8 cellular contexts compared by ENCODE assay signal in the genomic region with DNA sequence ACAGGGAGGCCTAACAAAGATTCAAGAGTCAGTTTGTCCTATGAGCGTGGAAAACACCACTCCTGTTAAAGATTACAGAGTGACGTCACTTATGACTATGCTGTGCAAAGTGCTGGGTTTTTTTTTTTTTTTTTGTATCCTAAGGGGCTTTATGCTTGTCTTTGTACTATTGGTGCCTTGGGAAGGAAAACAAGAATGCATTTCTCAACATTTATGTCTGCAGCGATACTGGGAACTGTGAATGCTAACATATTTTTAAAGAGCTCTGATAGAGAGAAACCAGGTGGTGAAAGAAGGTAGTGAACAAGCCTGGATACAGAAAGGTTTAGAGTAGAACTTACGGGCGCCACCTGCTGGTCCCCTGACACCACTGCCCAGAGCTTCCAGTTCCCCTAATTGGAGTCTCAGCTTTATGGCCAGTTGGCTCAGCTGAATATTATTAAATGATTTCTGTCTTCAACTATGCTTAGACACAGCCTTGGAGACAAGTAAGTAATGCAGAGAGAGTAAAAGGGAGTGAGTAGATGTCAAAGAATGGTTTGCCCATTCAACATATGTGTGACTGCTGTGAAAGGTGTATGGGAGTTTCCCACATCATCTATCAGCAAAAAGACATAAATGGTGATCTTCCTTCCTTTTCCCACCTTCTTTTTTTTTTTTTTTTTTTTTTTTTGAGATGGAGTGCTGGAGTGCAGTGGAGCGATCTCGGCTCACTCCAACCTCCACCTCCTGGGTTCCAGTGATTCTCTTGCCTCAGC.
DNase-seq lines count a peak whose midpoint lies in the region; ATAC-seq, FAIRE-seq and TF ChIP-seq lines count a peak whose summit lies in the region.

No MANE protein-coding gene starts in this region.

- CTCF ChIA-PET in Caco-2 (lab: Charles Lee), result interaction anchor here (0.6 to 1.9 kb wide), 19 partner anchors 8 to 1301 kb away, joined by 3 to 35 read pairs (median 5); no protein-coding TSS in a partner anchor
- CTCF ChIA-PET in activated CD8-positive, alpha-beta memory T cell treated with anti-CD3 and anti-CD28 coated beads, Interleukin-2, amount 10 ng/mL, durations not matched to agents 7 days and 5 days (lab: Charles Lee), result interaction anchor here (0.6 to 3.5 kb wide), 32 partner anchors 9 to 1524 kb away, joined by 3 to 42 read pairs (median 3); no protein-coding TSS in a partner anchor

- peak; percentile 91 for ATAC-seq in activated CD8-positive, alpha-beta memory T cell treated with anti-CD3 and anti-CD28 coated beads, Interleukin-2, amount 10 ng/mL, durations not matched to agents 7 days and 5 days
- ATAC-seq in mucosa of descending colon, result peak; percentile 100

- FAIRE-seq in endometrium (lab: Jason Lieb, UNC), result peak; percentile 61

- H3K9me3 Mint-ChIP-seq in Caco-2 (ENCODE audit: unreplicated experiment), result no peaks in the 10 kb centered on the region
- H3K9me3 Mint-ChIP-seq in activated CD8-positive, alpha-beta memory T cell treated with anti-CD3 and anti-CD28 coated beads, Interleukin-2, amount 10 ng/mL, durations not matched to agents 7 days and 5 days (ENCODE audit: low read depth), result no peaks in the 10 kb centered on the region

- no peaks in the 10 kb centered on the region for H3K36me3 ChIP-seq in Caco-2 (ENCODE audit: control insufficient read depth, insufficient read depth, low read length)
- no peaks in the 10 kb centered on the region for H3K36me3 ChIP-seq in mucosa of descending colon (ENCODE audit: low read depth)

- peak; percentile 85 to 92 for TF ChIP-seq CTCF in Caco-2 (IDR thresholded peaks at IDR 0.05; ENCODE audit: insufficient read depth in 1 of 2, low read depth in 1 of 2, low read length in 1 of 2, severe bottlenecking in 1 of 2, unreplicated experiment in 1 of 2)
- TF ChIP-seq CTCF in GM20000 (IDR thresholded peaks at IDR 0.05; ENCODE audit: extremely low read depth, missing control alignments), result peak; percentile 97
- TF ChIP-seq CTCF in mucosa of descending colon (IDR thresholded peaks at IDR 0.05), result peak; percentile 86

- intact Hi-C loops in Caco-2 (cut with micrococcal nuclease; ENCODE audit: unreplicated experiment) (loop anchor here (1.0 to 5.0 kb wide), 4 partner anchors 197 to 863 kb away; no protein-coding TSS in a partner anchor), mucosa of descending colon (cut with DNase I, micrococcal nuclease) (loop anchor here (5.0 to 10.0 kb wide), 2 partner anchors 280 to 283 kb away; no protein-coding TSS in a partner anchor)

- H3K4me3 Mint-ChIP-seq in Caco-2 (ENCODE audit: unreplicated experiment), result no peak overlapping the region
- H3K4me3 Mint-ChIP-seq in activated CD8-positive, alpha-beta memory T cell treated with anti-CD3 and anti-CD28 coated beads, Interleukin-2, amount 10 ng/mL, durations not matched to agents 7 days and 5 days, result no peak overlapping the region

- no peaks in the 10 kb centered on the region; the same call in 1 of the 2 replicates for H3K27me3 ChIP-seq in Caco-2 (replicated peaks; ENCODE audit: control insufficient read depth, insufficient read depth, low read length)

- BruUV-seq in Caco-2 (replicated peaks; lab: Mats Ljungman, UMichigan), result no TSS peak

- H3K4me1 ChIP-seq in Caco-2, result no peaks in the 10 kb centered on the region
- no peaks in the 10 kb centered on the region for H3K4me1 ChIP-seq in mucosa of descending colon (ENCODE audit: low read depth)

- H3K27me3 Mint-ChIP-seq in Caco-2 (ENCODE audit: insufficient read depth, unreplicated experiment), result peaks cover 4% of the 10 kb centered on the region
- H3K27me3 Mint-ChIP-seq in activated CD8-positive, alpha-beta memory T cell treated with anti-CD3 and anti-CD28 coated beads, Interleukin-2, amount 10 ng/mL, durations not matched to agents 7 days and 5 days, result no peaks in the 10 kb centered on the region

- no peaks in the 10 kb centered on the region for H3K4me1 Mint-ChIP-seq in Caco-2 (ENCODE audit: low read depth, unreplicated experiment)
- H3K4me1 Mint-ChIP-seq in activated CD8-positive, alpha-beta memory T cell treated with anti-CD3 and anti-CD28 coated beads, Interleukin-2, amount 10 ng/mL, durations not matched to agents 7 days and 5 days, result no peaks in the 10 kb centered on the region

- POLR2A ChIA-PET in Caco-2 (lab: Charles Lee), result no interaction called here

- no peak overlapping the region for H3K4me3 ChIP-seq in Caco-2 (ENCODE audit: low read depth, low read length)
- H3K4me3 ChIP-seq in mucosa of descending colon, result no peak overlapping the region

- H3K9me3 ChIP-seq in Caco-2, result no peaks in the 10 kb centered on the region
- H3K9me3 ChIP-seq in mucosa of descending colon, result no peaks in the 10 kb centered on the region

- no peak overlapping the region for H3K27ac Mint-ChIP-seq in Caco-2 (ENCODE audit: unreplicated experiment)
- no peak overlapping the region for H3K27ac Mint-ChIP-seq in activated CD8-positive, alpha-beta memory T cell treated with anti-CD3 and anti-CD28 coated beads, Interleukin-2, amount 10 ng/mL, durations not matched to agents 7 days and 5 days

- DNase-seq in Caco-2, result peak; percentile 74 to 77
- DNase-seq in GM20000 (ENCODE audit: low spot score), result peak; percentile 73
- peak; percentile 67 for DNase-seq in HK-2 (ENCODE audit: unreplicated experiment)
- DNase-seq in NOMO-1 treated with dmso at 0.1 percent for 144 hours (lab: John Stamatoyannopoulos, UW; ENCODE audit: unreplicated experiment), result peak; percentile 68
- peak; percentile 80 for DNase-seq in activated CD8-positive, alpha-beta memory T cell treated with anti-CD3 and anti-CD28 coated beads, Interleukin-2, amount 10 ng/mL, durations not matched to agents 7 days and 5 days
- peak; percentile 67 to 91 (median 82) for DNase-seq in mucosa of descending colon
- DNase-seq in stimulated activated CD8-positive, alpha-beta memory T cell treated with anti-CD3 and anti-CD28 coated beads, Interleukin-4, amount 100 ng/mL, for 48 hours, result peak; percentile 86

- H3K36me3 Mint-ChIP-seq in Caco-2 (ENCODE audit: insufficient read depth, unreplicated experiment), result no peaks in the 10 kb centered on the region
- H3K36me3 Mint-ChIP-seq in activated CD8-positive, alpha-beta memory T cell treated with anti-CD3 and anti-CD28 coated beads, Interleukin-2, amount 10 ng/mL, durations not matched to agents 7 days and 5 days, result no peaks in the 10 kb centered on the region
